ENCODE assay signal across 9 cellular contexts in genomic region chr3:14451844-14452533, GRCh38. TPM values are rescaled to one million over a fixed set of nuclear protein-coding genes. Genes with fewer than 3 reads are reported as not detected.
DNase-seq lines count a peak whose midpoint lies in the region; ATAC-seq and TF ChIP-seq lines count a peak whose summit lies in the region.
"Had no signal": no experiment of that assay in that cellular context is flagged by ENCODE, and none has a peak within 500 bp of the region (broad histone marks: within the 10 kb centered on the region; RNA-seq: fewer than 3 reads in every experiment).

No MANE protein-coding gene starts in this region.

- peak overlapping the region; percentile 80 for H3K27ac ChIP-seq in upper lobe of right lung
- H3K27ac ChIP-seq: C4-2B had no signal

- TF ChIP-seq CTCF in chondrocyte (IDR thresholded peaks at IDR 0.05) (no peak), upper lobe of right lung (IDR thresholded peaks at IDR 0.05) (no peak), glutamatergic neuron (IDR thresholded peaks at IDR 0.05; ENCODE audit: partially characterized antibody, unreplicated experiment) (no peak)

- H3K4me3 Mint-ChIP-seq in chondrocyte (ENCODE audit: unreplicated experiment) = no peak overlapping the region
- H3K4me3 Mint-ChIP-seq in glutamatergic neuron (ENCODE audit: unreplicated experiment) = no peak overlapping the region

- H3K4me3 ChIP-seq in upper lobe of right lung = no peak overlapping the region

- in situ Hi-C loops in KBM-7 (cut with MboI; ENCODE audit: low pct_unique_long_range_greater_than_20kb, low sequenced_read_pairs) = no loop called here

- H3K4me1 ChIP-seq in upper lobe of right lung = peaks cover 30% of the 10 kb centered on the region

- peaks cover 72% of the 10 kb centered on the region for H3K36me3 ChIP-seq in upper lobe of right lung

- DNase-seq in NCI-H146 (lab: John Stamatoyannopoulos, UW) = peak; percentile 22
- no peak for DNase-seq in NCI-H146 treated with DMSO at 0.1 percent for 48 hours (lab: John Stamatoyannopoulos, UW; ENCODE audit: unreplicated experiment)
- DNase-seq in chondrocyte (ENCODE audit: low spot score) = no peak
- peak; percentile 45 for DNase-seq in medulla oblongata (ENCODE audit: extremely low spot score)
- DNase-seq in upper lobe of right lung = peak; percentile 58
- no peak for DNase-seq in NCI-H1930 (lab: John Stamatoyannopoulos, UW)
- DNase-seq in glutamatergic neuron = no peak
- DNase-seq in KBM-7 = no peak

- H3K27me3 ChIP-seq in upper lobe of right lung = no peaks in the 10 kb centered on the region

- H3K9me3 Mint-ChIP-seq in chondrocyte (ENCODE audit: low read depth) = peaks cover 3% of the 10 kb centered on the region
- no peaks in the 10 kb centered on the region for H3K9me3 Mint-ChIP-seq in glutamatergic neuron (ENCODE audit: unreplicated experiment)

- intact Hi-C loops in upper lobe of right lung (cut with DNase I) = no loop called here

- H3K27me3 Mint-ChIP-seq in chondrocyte (ENCODE audit: low read depth) = no peaks in the 10 kb centered on the region
- H3K27me3 Mint-ChIP-seq in glutamatergic neuron (ENCODE audit: unreplicated experiment) = no peaks in the 10 kb centered on the region

- ATAC-seq in upper lobe of right lung = peak; percentile 33

- H3K36me3 Mint-ChIP-seq in chondrocyte (ENCODE audit: low read depth) (peaks cover 36% of the 10 kb centered on the region), glutamatergic neuron (ENCODE audit: unreplicated experiment) (peaks cover 14% of the 10 kb centered on the region)

- peak overlapping the region; percentile 95 for H3K27ac Mint-ChIP-seq in chondrocyte (ENCODE audit: unreplicated experiment)
- H3K27ac Mint-ChIP-seq in glutamatergic neuron (ENCODE audit: unreplicated experiment) = no peak overlapping the region

- H3K4me1 Mint-ChIP-seq in chondrocyte (ENCODE audit: low read depth) (peaks cover 45% of the 10 kb centered on the region), glutamatergic neuron (ENCODE audit: low read depth, unreplicated experiment) (no peaks in the 10 kb centered on the region)

- no peaks in the 10 kb centered on the region for H3K9me3 ChIP-seq in upper lobe of right lung

RNA-seq across cellular contexts. Expression of gene SLC6A6, which starts 49.6 kb away (rescaled TPM):
- 46.0 to 63.9 TPM (median 48.0 TPM) in 3 replicates for total RNA-seq in chondrocyte
- total RNA-seq in upper lobe of right lung = 54.3 TPM
- total RNA-seq in glutamatergic neuron (ENCODE audit: unreplicated experiment) = 21.9 TPM

Comparison
In these comparisons a context has a peak if more than half of its experiments do, and no peak if none do; other contexts are left out.
1. DNase-seq: peak in NCI-H146 (single experiment), medulla oblongata (single experiment) and upper lobe of right lung (single experiment); none in NCI-H146 treated with DMSO at 0.1 percent for 48 hours (single experiment), chondrocyte (single experiment), NCI-H1930 (0 of 2), glutamatergic neuron (single experiment) and KBM-7 (single experiment).